8 cellular contexts compared by ENCODE assay signal in the genomic region with DNA sequence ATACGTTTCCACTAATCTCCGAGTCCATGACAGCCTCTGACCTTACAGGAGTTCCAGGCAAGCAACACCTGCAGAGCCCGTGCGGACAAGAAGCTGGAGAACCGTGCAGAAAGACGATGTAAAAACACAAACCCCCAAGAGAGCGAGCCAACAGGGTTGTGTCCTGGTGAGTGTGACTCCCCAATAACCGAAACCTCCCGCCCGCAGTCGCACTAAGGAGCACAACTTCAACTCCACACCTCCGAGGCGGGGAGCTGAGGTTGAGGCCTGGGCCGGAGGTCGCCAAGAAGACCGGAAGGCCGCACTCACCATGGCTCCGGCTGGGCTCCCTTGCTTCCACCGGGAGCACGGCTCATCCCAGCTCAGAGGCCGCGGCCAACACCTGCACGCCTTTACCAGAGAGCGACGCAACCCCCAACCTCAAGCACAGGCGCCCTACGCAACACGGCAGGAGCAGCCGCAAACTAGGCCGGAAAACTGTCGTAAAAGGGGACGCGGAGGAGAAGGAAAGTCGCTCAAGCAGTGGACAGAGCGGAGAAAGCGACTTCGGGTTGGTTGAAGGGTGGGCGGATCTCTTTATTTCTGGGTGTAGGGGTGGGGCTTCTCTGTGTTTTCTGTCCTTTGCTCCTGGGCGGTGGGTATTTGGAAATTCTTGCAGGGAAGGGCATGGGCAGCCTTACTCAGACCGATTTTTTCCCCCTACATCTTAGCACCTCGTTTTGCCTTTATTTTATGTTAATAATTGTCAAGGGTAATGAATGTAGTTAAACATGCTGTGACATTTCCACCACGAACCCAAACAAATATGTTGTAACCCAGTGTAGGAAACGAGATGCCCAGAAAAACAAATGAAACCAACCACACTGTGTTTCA. TPM values are rescaled to one million over a fixed set of nuclear protein-coding genes. Genes with fewer than 3 reads are reported as not detected.
DNase-seq lines count a peak whose midpoint lies in the region; ATAC-seq and TF ChIP-seq lines count a peak whose summit lies in the region.

A gene (minus strand): TSS at position 446 of the 873 bp plus-strand sequence. CDS start 134 bp downstream, at position 312.

- H3K27ac Mint-ChIP-seq in T-helper 2 cell treated with Interferon-gamma antibody and Interleukin-4, amounts not matched to agents 5 μg/mL and 100 μg/mL, for 36 hours, result peak within 1 kb of the TSS; percentile 94

- no peaks in the 10 kb centered on the region for H3K9me3 ChIP-seq in ascending aorta
- H3K9me3 ChIP-seq in right cardiac atrium (ENCODE audit: control insufficient read depth, low read length), result no peaks in the 10 kb centered on the region
- H3K9me3 ChIP-seq in uterus, result no peaks in the 10 kb centered on the region

- under 1% methylated on average over 43 of the region's 43 CpGs for WGBS in right cardiac atrium

- ATAC-seq in GM18502 (IDR thresholded peaks at IDR 0.05; ENCODE audit: poor library complexity, unreplicated experiment) (peak; percentile 97), HG02970 (IDR thresholded peaks at IDR 0.05; ENCODE audit: low FRiP score, unreplicated experiment) (peak; percentile 95), right cardiac atrium (peak; percentile 99)

- peaks cover 8 to 9% of the 10 kb centered on the region in 2 donors for H3K4me1 ChIP-seq in ascending aorta
- H3K4me1 ChIP-seq in right cardiac atrium (ENCODE audit: control insufficient read depth, insufficient read depth, low read length), result no peaks in the 10 kb centered on the region
- H3K4me1 ChIP-seq in uterus, result no peaks in the 10 kb centered on the region

- peaks cover 11% of the 10 kb centered on the region for H3K27me3 Mint-ChIP-seq in T-helper 2 cell treated with Interferon-gamma antibody and Interleukin-4, amounts not matched to agents 5 μg/mL and 100 μg/mL, for 36 hours (ENCODE audit: low read depth)

- H3K4me3 ChIP-seq in ascending aorta (peak within 1 kb of the TSS; percentile 75 to 76), right cardiac atrium (ENCODE audit: low read length) (peak within 1 kb of the TSS; percentile 96), uterus (peak within 1 kb of the TSS; percentile 72 to 79)

- H3K27me3 ChIP-seq in ascending aorta (no peaks in the 10 kb centered on the region), right cardiac atrium (ENCODE audit: control insufficient read depth, insufficient read depth) (no peaks in the 10 kb centered on the region), uterus (no peaks in the 10 kb centered on the region)

- peaks cover 16% of the 10 kb centered on the region for H3K36me3 Mint-ChIP-seq in T-helper 2 cell treated with Interferon-gamma antibody and Interleukin-4, amounts not matched to agents 5 μg/mL and 100 μg/mL, for 36 hours (ENCODE audit: low read depth)

- H3K27ac ChIP-seq in ascending aorta (peak within 1 kb of the TSS; percentile 80 to 89), right cardiac atrium (ENCODE audit: low read length) (peak within 1 kb of the TSS; percentile 98), uterus (peak within 1 kb of the TSS; percentile 87 to 89)

- TF ChIP-seq POLR2A in uterus (IDR thresholded peaks at IDR 0.05), result peak; percentile 36 to 76

- H3K9me3 Mint-ChIP-seq in T-helper 2 cell treated with Interferon-gamma antibody and Interleukin-4, amounts not matched to agents 5 μg/mL and 100 μg/mL, for 36 hours, result no peaks in the 10 kb centered on the region

- H3K4me3 Mint-ChIP-seq in T-helper 2 cell treated with Interferon-gamma antibody and Interleukin-4, amounts not matched to agents 5 μg/mL and 100 μg/mL, for 36 hours, result peak within 1 kb of the TSS; percentile 98

- DNase-seq in NCI-H1930 (lab: John Stamatoyannopoulos, UW) (peak; percentile 94), ascending aorta (ENCODE audit: low spot score in 2 of 2) (peak; percentile 82 to 95), right cardiac atrium (peak; percentile 90 to 95 (median 95)), pulmonary artery endothelial cell (ENCODE audit: low read depth, low spot score) (peak; percentile 87), uterus (peak; percentile 90 to 94)
- peak; percentile 89 for DNase-seq in T-helper 2 cell treated with Interferon-gamma antibody and Interleukin-4, amounts not matched to agents 5 μg/mL and 100 μg/mL, for 36 hours (ENCODE audit: low spot score)

- H3K36me3 ChIP-seq in ascending aorta (peaks cover 16 to 22% of the 10 kb centered on the region in 2 donors), uterus (no peaks in the 10 kb centered on the region)

- H3K4me1 Mint-ChIP-seq in T-helper 2 cell treated with Interferon-gamma antibody and Interleukin-4, amounts not matched to agents 5 μg/mL and 100 μg/mL, for 36 hours (ENCODE audit: low read depth), result peaks cover 11% of the 10 kb centered on the region

- TF ChIP-seq CTCF in ascending aorta (IDR thresholded peaks at IDR 0.05) (no peak), uterus (IDR thresholded peaks at IDR 0.05) (no peak)

- intact Hi-C loops in ascending aorta (cut with DNase I) (loop anchor here (2.0 to 10.0 kb wide), 3 partner anchors 77 to 385 kb away; a partner anchor contains a TSS), right cardiac atrium (cut with DNase I) (no loop called here), uterus (cut with DNase I; ENCODE audit: low total_unique reads) (no loop called here)

RNA-seq across cellular contexts. Expression of the gene that starts here (rescaled TPM):
- total RNA-seq in ascending aorta (5.0 TPM), right cardiac atrium (10 to 100 TPM; 63.9 to 94.3 (median 76.1) TPM), pulmonary artery endothelial cell (35.4 and 40.8 TPM in 2 replicates), uterus (100 to 1,000 TPM in 1 of 4 donors, 10 to 100 TPM in 3; 51.8 to 209 (median 68.5) TPM)
- 106 TPM for polyA plus RNA-seq in right cardiac atrium

Comparison
In these comparisons a context has a peak if more than half of its experiments do, and no peak if none do; other contexts are left out.
1. Peak in every context shown above with its lines: DNase-seq, ATAC-seq, H3K4me3 ChIP-seq and H3K27ac ChIP-seq.